ENCODE assay signal across 22 cellular contexts in the genomic region with DNA sequence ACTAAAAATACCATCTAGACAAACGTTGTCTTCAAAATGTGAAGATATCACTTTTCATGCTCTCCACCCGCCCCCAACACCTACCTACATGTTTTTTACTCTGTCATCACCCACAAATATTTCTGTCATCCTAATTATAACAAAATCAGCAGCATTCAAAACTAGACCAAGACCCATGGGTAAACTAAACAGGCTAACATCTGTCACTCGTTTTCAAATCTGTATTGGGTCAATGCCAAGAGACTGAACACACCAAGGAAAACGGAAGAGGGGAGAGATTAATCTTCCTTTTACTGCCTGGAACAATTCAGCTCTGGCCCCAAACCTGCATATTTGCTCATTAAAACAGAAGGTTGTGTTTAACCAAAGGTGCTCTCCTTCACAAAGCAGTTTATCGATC. TPM values are rescaled to one million over a fixed set of nuclear protein-coding genes. Genes with fewer than 3 reads are reported as not detected.
"Had no signal": no experiment of that assay in that cellular context is flagged by ENCODE, and none has a peak within 500 bp of the region (broad histone marks: within the 10 kb centered on the region; RNA-seq: fewer than 3 reads in every experiment).

No MANE protein-coding gene starts in this region.

- H3K36me3 ChIP-seq: adrenal gland, transverse colon, uterus had no signal

- ATAC-seq: activated naive CD4-positive, alpha-beta T cell treated with anti-CD3 and anti-CD28 coated beads, Interleukin-2, amount 50 U/mL, for 72 hours; activated T-cell treated with anti-CD3 and anti-CD28 coated beads, Interleukin-2, amount 50 U/mL, for 72 hours; left lobe of liver had no signal

- H3K9me3 ChIP-seq: adrenal gland, transverse colon, uterus had no signal

- H3K4me1 ChIP-seq: adrenal gland, transverse colon, uterus had no signal

- H3K4me3 ChIP-seq: adrenal gland, transverse colon, uterus had no signal

- H3K27me3 ChIP-seq: adrenal gland, transverse colon, uterus had no signal

- DNase-seq: activated CD4-positive, alpha-beta T cell treated with anti-CD3 and anti-CD28 coated beads, Interleukin-2, amount 50 U/mL, for 4 hours; activated effector memory CD4-positive, alpha-beta T cell treated with anti-CD3 and anti-CD28 coated beads, Interleukin-2, amount 50 U/mL, for 16 hours; activated T-cell treated with anti-CD3 and anti-CD28 coated beads, Interleukin-2, amount 50 U/mL, for 72 hours; cerebellar nuclear complex; cortex of kidney; hypothalamus; midbrain; nephron progenitor cell; occipital lobe; posterior cingulate gyrus; stimulated activated CD4-positive, alpha-beta T cell treated with anti-CD3 and anti-CD28 coated beads, Interleukin-12 subunit alpha, Interleukin-12 subunit beta, amount 100 ng/mL, for 4 hours; stimulated activated CD4-positive, alpha-beta T cell treated with anti-CD3 and anti-CD28 coated beads, Interleukin-1b, Interleukin-23, amount 100 ng/mL, for 48 hours; transverse colon; uterus had no signal

- H3K4me3 Mint-ChIP-seq: activated T-cell treated with anti-CD3 and anti-CD28 coated beads, Interleukin-2, amount 50 U/mL, for 72 hours; nephron progenitor cell; stimulated activated naive CD8-positive, alpha-beta T cell treated with anti-CD3 and anti-CD28 coated beads, Interleukin-15, Interleukin-2, amounts not matched to agents 100 ng/mL and 50 ng/mL, for 24 hours; T-helper 2 cell treated with Interferon-gamma antibody and Interleukin-4, amounts not matched to agents 5 μg/mL and 100 μg/mL, for 36 hours had no signal

- H3K27ac Mint-ChIP-seq: activated naive CD4-positive, alpha-beta T cell treated with anti-CD3 and anti-CD28 coated beads, Interleukin-2, amount 50 U/mL, for 72 hours; activated T-cell treated with anti-CD3 and anti-CD28 coated beads, Interleukin-2, amount 50 U/mL, for 72 hours; nephron progenitor cell; stimulated activated naive CD8-positive, alpha-beta T cell treated with anti-CD3 and anti-CD28 coated beads, Interleukin-15, Interleukin-2, amounts not matched to agents 100 ng/mL and 50 ng/mL, for 24 hours; T-helper 2 cell treated with Interferon-gamma antibody and Interleukin-4, amounts not matched to agents 5 μg/mL and 100 μg/mL, for 36 hours had no signal

- H3K27ac ChIP-seq: adrenal gland, transverse colon, uterus had no signal

RNA-seq across cellular contexts. Expression of a gene that starts 17.5 kb away (rescaled TPM):
- total RNA-seq: activated CD8-positive, alpha-beta memory T cell treated with anti-CD3 and anti-CD28 coated beads for 36 hours; activated naive CD4-positive, alpha-beta T cell treated with anti-CD3 and anti-CD28 coated beads, Interleukin-2, amount 50 U/mL, for 72 hours; activated T-cell treated with anti-CD3 and anti-CD28 coated beads, Interleukin-2, amount 50 U/mL, for 72 hours; bronchial epithelial cell; left lobe of liver; lung microvascular endothelial cell had no signal
